Comparison of ENCODE assay signal across 8 cellular contexts in the genomic region with DNA sequence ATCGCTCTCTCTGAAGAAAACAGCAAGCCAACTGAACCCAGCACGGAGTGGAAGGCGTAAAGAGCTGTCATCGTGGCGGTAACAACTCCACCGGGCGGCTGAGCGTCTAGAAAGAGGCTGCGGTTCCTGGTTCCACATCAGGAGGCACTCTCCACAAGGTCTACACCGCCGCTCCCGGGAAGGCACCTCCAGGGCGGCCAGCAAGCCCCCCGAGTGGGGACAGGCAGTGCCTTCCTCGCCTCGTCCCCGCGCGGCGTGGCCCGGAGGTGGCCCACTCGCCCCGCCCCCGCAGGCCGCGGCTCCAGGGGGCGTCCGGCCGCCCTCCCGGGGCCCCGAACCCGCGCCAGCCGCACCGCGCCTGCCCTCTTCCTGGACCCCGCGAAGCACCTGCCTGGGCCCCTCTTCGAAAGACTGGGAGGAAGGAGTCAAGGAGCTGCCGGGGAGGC. TPM values are rescaled to one million over a fixed set of nuclear protein-coding genes. Genes with fewer than 3 reads are reported as not detected.
DNase-seq lines count a peak whose midpoint lies in the region; ATAC-seq and TF ChIP-seq lines count a peak whose summit lies in the region.

No MANE protein-coding gene starts in this region.

- TF ChIP-seq CTCF in fibroblast of lung (conservative IDR thresholded peaks at IDR 0.05 in 1 of 2, IDR thresholded peaks at IDR 0.05 in 1 of 2; ENCODE audit: low read depth in 1 of 2, low read length in 2 of 2) (peak; percentile 16 to 20), neural cell (IDR thresholded peaks at IDR 0.05; ENCODE audit: poor library complexity, severe bottlenecking) (peak; percentile 73), suprapubic skin (IDR thresholded peaks at IDR 0.05) (peak in 1 of 2 donors; percentile 17)

- H3K4me2 ChIP-seq in fibroblast of lung (ENCODE audit: extremely low read depth, insufficient read depth, low read length), result peak overlapping the region; percentile 91
- H3K4me2 ChIP-seq in neural cell (ENCODE audit: low read length), result peak overlapping the region; percentile 80

- H3K4me1 ChIP-seq in fibroblast of lung (ENCODE audit: control insufficient read depth, extremely low read depth, insufficient read depth, low read length) (no peaks in the 10 kb centered on the region), suprapubic skin (peaks cover 11% of the 10 kb centered on the region)

- H3K9me2 ChIP-seq in neural cell (ENCODE audit: insufficient read depth, low read length), result no peaks in the 10 kb centered on the region

- DNase-seq in NCI-H187 (lab: John Stamatoyannopoulos, UW), result peak; percentile 40 to 56
- DNase-seq in NCI-H187 treated with DMSO at 0.1 percent for 48 hours (lab: John Stamatoyannopoulos, UW), result no peak
- DNase-seq in NCI-H1092 treated with DMSO at 0.1 percent for 48 hours (lab: John Stamatoyannopoulos, UW), result peak; percentile 40
- DNase-seq in activated CD8-positive, alpha-beta memory T cell treated with anti-CD3 and anti-CD28 coated beads, Interleukin-2, amount 50 U/mL, for 48 hours, result peak; percentile 74
- DNase-seq in fibroblast of lung (ENCODE audit: low read depth in 2 of 2), result peak in 1 of 2 donors; percentile 45
- DNase-seq in suprapubic skin (ENCODE audit: low spot score in 2 of 2), result no peak

- H3K27ac ChIP-seq in fibroblast of lung (ENCODE audit: insufficient read depth, low read length) (peak overlapping the region; percentile 89), neural cell (ENCODE audit: low read length) (peak overlapping the region; percentile 93), suprapubic skin (peak overlapping the region; percentile 85)

- H2AFZ ChIP-seq in fibroblast of lung (ENCODE audit: low read length) (peak overlapping the region; percentile 100), neural cell (ENCODE audit: low read depth, low read length) (peak overlapping the region; percentile 98)

- H4K20me1 ChIP-seq in fibroblast of lung (ENCODE audit: control insufficient read depth, extremely low read depth, insufficient read depth, low read length), result no peaks in the 10 kb centered on the region
- no peaks in the 10 kb centered on the region for H4K20me1 ChIP-seq in neural cell (ENCODE audit: insufficient read depth)

- TF ChIP-seq POLR2A in suprapubic skin (IDR thresholded peaks at IDR 0.05), result no peak

- no peaks in the 10 kb centered on the region for H3K27me3 ChIP-seq in fibroblast of lung (ENCODE audit: control insufficient read depth, insufficient read depth, low read length)
- no peaks in the 10 kb centered on the region for H3K27me3 ChIP-seq in neural cell (ENCODE audit: insufficient read depth, low read depth, low read length)
- no peaks in the 10 kb centered on the region for H3K27me3 ChIP-seq in suprapubic skin

- H3K4me3 ChIP-seq in fibroblast of lung (replicated peaks in 1 of 4; ENCODE audit: control extremely low read depth in 1 of 4, insufficient read depth in 1 of 4, low read depth in 3 of 4, low read length in 4 of 4) (peak overlapping the region; percentile 93 to 99 (median 96)), neural cell (ENCODE audit: low read length) (peak overlapping the region; percentile 99), suprapubic skin (peak overlapping the region; percentile 83)

- WGBS in suprapubic skin, result 1% methylated on average over 11 of the region's 40 CpGs

- H3F3A ChIP-seq in neural cell (ENCODE audit: insufficient read depth, low read length, poor library complexity, severe bottlenecking), result no peaks in the 10 kb centered on the region

- TF ChIP-seq RAD21 in neural cell (conservative IDR thresholded peaks at IDR 0.05), result peak; percentile 13

- TF ChIP-seq EP300 in neural cell (conservative IDR thresholded peaks at IDR 0.05; ENCODE audit: poor library complexity, severe bottlenecking) (no peak), suprapubic skin (IDR thresholded peaks at IDR 0.05) (no peak)

- H3K9me3 ChIP-seq in fibroblast of lung (ENCODE audit: control insufficient read depth, insufficient read depth, low read depth, low read length) (no peaks in the 10 kb centered on the region), neural cell (ENCODE audit: low read length) (no peaks in the 10 kb centered on the region), suprapubic skin (no peaks in the 10 kb centered on the region)

- ATAC-seq in HG02610 (IDR thresholded peaks at IDR 0.05; ENCODE audit: unreplicated experiment), result peak; percentile 32

- H3K36me3 ChIP-seq in fibroblast of lung (ENCODE audit: control insufficient read depth, insufficient read depth, low read length), result no peaks in the 10 kb centered on the region
- H3K36me3 ChIP-seq in neural cell (ENCODE audit: insufficient read depth, low read length), result no peaks in the 10 kb centered on the region
- no peaks in the 10 kb centered on the region for H3K36me3 ChIP-seq in suprapubic skin

- H3K9ac ChIP-seq in fibroblast of lung (ENCODE audit: insufficient read depth, low read length) (peak overlapping the region; percentile 90), neural cell (ENCODE audit: low read length) (peak overlapping the region; percentile 93)

- H3K79me2 ChIP-seq in fibroblast of lung (ENCODE audit: control insufficient read depth, insufficient read depth, low read length) (peaks cover 14% of the 10 kb centered on the region), neural cell (replicated peaks; ENCODE audit: insufficient read depth, low read length) (peaks cover 25% of the 10 kb centered on the region)

TF ChIP-seq in neural cell, 6 proteins besides CTCF, POLR2A, EP300 and RAD21:
- TF ChIP-seq POLR2AphosphoS5 (IDR thresholded peaks at IDR 0.05), result no peak
- no peak for TF ChIP-seq MXI1 (conservative IDR thresholded peaks at IDR 0.05; ENCODE audit: poor library complexity, severe bottlenecking)
- TF ChIP-seq TAF1 (IDR thresholded peaks at IDR 0.05; ENCODE audit: low read depth), result no peak
- no peak for TF ChIP-seq EZH2 (IDR thresholded peaks at IDR 0.05; ENCODE audit: borderline replicate concordance, insufficient read depth, low read length, poor library complexity, severe bottlenecking)
- TF ChIP-seq, protein P1, sequence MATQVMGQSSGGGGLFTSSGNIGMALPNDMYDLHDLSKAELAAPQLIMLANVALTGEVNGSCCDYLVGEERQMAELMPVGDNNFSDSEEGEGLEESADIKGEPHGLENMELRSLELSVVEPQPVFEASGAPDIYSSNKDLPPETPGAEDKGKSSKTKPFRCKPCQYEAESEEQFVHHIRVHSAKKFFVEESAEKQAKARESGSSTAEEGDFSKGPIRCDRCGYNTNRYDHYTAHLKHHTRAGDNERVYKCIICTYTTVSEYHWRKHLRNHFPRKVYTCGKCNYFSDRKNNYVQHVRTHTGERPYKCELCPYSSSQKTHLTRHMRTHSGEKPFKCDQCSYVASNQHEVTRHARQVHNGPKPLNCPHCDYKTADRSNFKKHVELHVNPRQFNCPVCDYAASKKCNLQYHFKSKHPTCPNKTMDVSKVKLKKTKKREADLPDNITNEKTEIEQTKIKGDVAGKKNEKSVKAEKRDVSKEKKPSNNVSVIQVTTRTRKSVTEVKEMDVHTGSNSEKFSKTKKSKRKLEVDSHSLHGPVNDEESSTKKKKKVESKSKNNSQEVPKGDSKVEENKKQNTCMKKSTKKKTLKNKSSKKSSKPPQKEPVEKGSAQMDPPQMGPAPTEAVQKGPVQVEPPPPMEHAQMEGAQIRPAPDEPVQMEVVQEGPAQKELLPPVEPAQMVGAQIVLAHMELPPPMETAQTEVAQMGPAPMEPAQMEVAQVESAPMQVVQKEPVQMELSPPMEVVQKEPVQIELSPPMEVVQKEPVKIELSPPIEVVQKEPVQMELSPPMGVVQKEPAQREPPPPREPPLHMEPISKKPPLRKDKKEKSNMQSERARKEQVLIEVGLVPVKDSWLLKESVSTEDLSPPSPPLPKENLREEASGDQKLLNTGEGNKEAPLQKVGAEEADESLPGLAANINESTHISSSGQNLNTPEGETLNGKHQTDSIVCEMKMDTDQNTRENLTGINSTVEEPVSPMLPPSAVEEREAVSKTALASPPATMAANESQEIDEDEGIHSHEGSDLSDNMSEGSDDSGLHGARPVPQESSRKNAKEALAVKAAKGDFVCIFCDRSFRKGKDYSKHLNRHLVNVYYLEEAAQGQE (IDR thresholded peaks at IDR 0.05; ENCODE audit: borderline replicate concordance), result no peak
- no peak for TF ChIP-seq SMC3 (conservative IDR thresholded peaks at IDR 0.05; ENCODE audit: poor library complexity)

RNA-seq across cellular contexts. Expression of gene KLHL8, which starts 0.7 kb away (rescaled TPM):
- total RNA-seq in fibroblast of lung (15.7 and 16.4 TPM in 2 replicates), suprapubic skin (10 to 100 TPM in 1 of 4 donors, 1 to 10 TPM in 3; 6.1 to 10.1 (median 7.2) TPM)
- polyA plus RNA-seq in fibroblast of lung (7.9 and 8.8 TPM in 2 replicates), neural cell (15.0 and 16.6 TPM in 2 replicates)
- polyA plus RNA-seq in fibroblast of lung (2012), result 8.1 and 9.3 TPM in 2 replicates
- polyA minus RNA-seq in fibroblast of lung (ENCODE audit: low replicate concordance) (0.16 and 3.3 TPM in 2 replicates), neural cell (44.1 and 44.2 TPM in 2 replicates)

Comparison
In these comparisons a context has a peak if more than half of its experiments do, and no peak if none do; other contexts are left out.
1. DNase-seq: peak in NCI-H187 (2 of 2), NCI-H1092 treated with DMSO at 0.1 percent for 48 hours (single experiment) and activated CD8-positive, alpha-beta memory T cell treated with anti-CD3 and anti-CD28 coated beads, Interleukin-2, amount 50 U/mL, for 48 hours (single experiment); none in NCI-H187 treated with DMSO at 0.1 percent for 48 hours (single experiment) and suprapubic skin (0 of 2).
2. Peak in every context shown above with its lines, with median percentiles within 50 percentile points of each other: H3K27ac ChIP-seq and H3K4me3 ChIP-seq.